In genomic region chr12:15984097-15984800, GRCh38 we compare ENCODE assay signal across 26 cellular contexts.
DNase-seq lines count a peak whose midpoint lies in the region; ATAC-seq, FAIRE-seq and TF ChIP-seq lines count a peak whose summit lies in the region.
"Had no signal": no experiment of that assay in that cellular context is flagged by ENCODE, and none has a peak within 500 bp of the region (broad histone marks: within the 10 kb centered on the region; RNA-seq: fewer than 3 reads in every experiment).

No MANE protein-coding gene starts in this region.

- no peak for TF ChIP-seq POLR2A in GM12892 (IDR thresholded peaks at IDR 0.05; ENCODE audit: low read depth, low read length)

- no peak overlapping the region for H3K4me3 Mint-ChIP-seq in progenitor cell of endocrine pancreas (ENCODE audit: low read depth)
- H3K4me3 Mint-ChIP-seq: neural crest cell; T-helper 1 cell treated with Interleukin-12 subunit alpha and Interleukin-12 subunit beta and Interleukin-4 antibody, amounts not matched to agents 30 μg/mL and 1 μg/mL, for 36 hours; type B pancreatic cell had no signal

- H3K4me1 ChIP-seq in Karpas-422 (ENCODE audit: low read length): peaks cover 24% of the 10 kb centered on the region
- H3K4me1 ChIP-seq: prostate gland had no signal

- no peaks in the 10 kb centered on the region for H3K27me3 ChIP-seq in Karpas-422 (ENCODE audit: low read length)
- H3K27me3 ChIP-seq: gastroesophageal sphincter, SJSA1, stomach had no signal

- H3K4me3 ChIP-seq in Karpas-422 (ENCODE audit: low read length): no peak overlapping the region
- H3K4me3 ChIP-seq in fibroblast of mammary gland (ENCODE audit: control insufficient read depth, low read depth, low read length): no peak overlapping the region
- H3K4me3 ChIP-seq: gastroesophageal sphincter, prostate gland, SJSA1, smooth muscle cell, stomach had no signal

- no peak for TF ChIP-seq CTCF in fibroblast of mammary gland (conservative IDR thresholded peaks at IDR 0.05; ENCODE audit: control insufficient read depth, insufficient read depth, low read depth, low read length)
- TF ChIP-seq CTCF in progenitor cell of endocrine pancreas (IDR thresholded peaks at IDR 0.05; ENCODE audit: unreplicated experiment): no peak

- H3K27me3 Mint-ChIP-seq in progenitor cell of endocrine pancreas: no peaks in the 10 kb centered on the region
- H3K27me3 Mint-ChIP-seq: type B pancreatic cell had no signal

- peaks cover 42% of the 10 kb centered on the region for H3K36me3 Mint-ChIP-seq in progenitor cell of endocrine pancreas (ENCODE audit: insufficient read depth)

- no peak for ATAC-seq in GM19324 (IDR thresholded peaks at IDR 0.05; ENCODE audit: low FRiP score, unreplicated experiment)
- ATAC-seq: gastroesophageal sphincter had no signal

- no peak overlapping the region for H3K9ac ChIP-seq in Karpas-422 (ENCODE audit: low read length)

- no peaks in the 10 kb centered on the region for H3K9me3 ChIP-seq in Karpas-422 (ENCODE audit: low read length)
- H3K9me3 ChIP-seq: gastroesophageal sphincter, prostate gland, SJSA1, stomach had no signal

- no peak overlapping the region for H3K4me2 ChIP-seq in Karpas-422 (ENCODE audit: low read depth, low read length, poor library complexity, severe bottlenecking)
- H3K4me2 ChIP-seq: smooth muscle cell had no signal

- peak overlapping the region; percentile 33; the same call in 1 of the 2 replicates for H3K27ac ChIP-seq in Karpas-422 (ENCODE audit: low read length)
- H3K27ac ChIP-seq: gastroesophageal sphincter, HL-60, prostate gland, SJSA1, stomach had no signal

- no peaks in the 10 kb centered on the region for H3K79me2 ChIP-seq in Karpas-422 (ENCODE audit: low read length)

- no peak overlapping the region for H2AFZ ChIP-seq in Karpas-422 (ENCODE audit: low read length)

- H3K9me3 Mint-ChIP-seq in progenitor cell of endocrine pancreas (ENCODE audit: low read depth): peaks cover 23% of the 10 kb centered on the region
- H3K9me3 Mint-ChIP-seq: neural crest cell; T-helper 1 cell treated with Interleukin-12 subunit alpha and Interleukin-12 subunit beta and Interleukin-4 antibody, amounts not matched to agents 30 μg/mL and 1 μg/mL, for 36 hours had no signal

- H4K20me1 ChIP-seq in Karpas-422 (ENCODE audit: insufficient read depth, low read depth, low read length): no peaks in the 10 kb centered on the region

- no peaks in the 10 kb centered on the region for H3K9me2 ChIP-seq in Karpas-422 (replicated peaks; ENCODE audit: insufficient read depth, low read length)

- FAIRE-seq in GM12892 (lab: Jason Lieb, UNC): peak; percentile 63

- H3K4me1 Mint-ChIP-seq in progenitor cell of endocrine pancreas (ENCODE audit: low read depth): peaks cover 20% of the 10 kb centered on the region

- no peak for DNase-seq in GM12892 (ENCODE audit: insufficient read length)
- DNase-seq in Karpas-422: no peak
- DNase-seq in fibroblast of mammary gland (ENCODE audit: low read depth): peak; percentile 74
- DNase-seq in progenitor cell of endocrine pancreas (ENCODE audit: low spot score, unreplicated experiment): no peak
- no peak for DNase-seq in HUDEP-2 (lab: John Stamatoyannopoulos, UW; ENCODE audit: unreplicated experiment in 76 of 76)
- no peak for DNase-seq in effector CD4-positive, alpha-beta T cell
- DNase-seq: activated CD4-positive, alpha-beta T cell treated with anti-CD3 and anti-CD28 coated beads, Interleukin-2, amount 50 U/mL, for 48 hours; activated naive CD4-positive, alpha-beta T cell treated with Interleukin-2 at 50 U/mL for 16 hours; activated T-cell treated with anti-CD3 and anti-CD28 coated beads for 4 hours; amygdala; central memory CD4-positive, alpha-beta T cell; erythroblast; NCI-H1694 treated with DMSO at 0.1 percent for 48 hours; NCI-H2227 treated with DMSO at 0.1 percent for 48 hours; NCI-H82; stimulated activated CD4-positive, alpha-beta T cell treated with anti-CD3 and anti-CD28 coated beads, Interleukin-2, amount 100 ng/mL, for 48 hours; stomach had no signal

- H3K27ac Mint-ChIP-seq in progenitor cell of endocrine pancreas: peak overlapping the region; percentile 85
- H3K27ac Mint-ChIP-seq: T-helper 1 cell treated with Interleukin-12 subunit alpha and Interleukin-12 subunit beta and Interleukin-4 antibody, amounts not matched to agents 30 μg/mL and 1 μg/mL, for 36 hours; type B pancreatic cell had no signal

- no peaks in the 10 kb centered on the region for H3K36me3 ChIP-seq in Karpas-422 (ENCODE audit: insufficient read depth, low read length)
- H3K36me3 ChIP-seq: prostate gland, SJSA1 had no signal
